In the genomic region with DNA sequence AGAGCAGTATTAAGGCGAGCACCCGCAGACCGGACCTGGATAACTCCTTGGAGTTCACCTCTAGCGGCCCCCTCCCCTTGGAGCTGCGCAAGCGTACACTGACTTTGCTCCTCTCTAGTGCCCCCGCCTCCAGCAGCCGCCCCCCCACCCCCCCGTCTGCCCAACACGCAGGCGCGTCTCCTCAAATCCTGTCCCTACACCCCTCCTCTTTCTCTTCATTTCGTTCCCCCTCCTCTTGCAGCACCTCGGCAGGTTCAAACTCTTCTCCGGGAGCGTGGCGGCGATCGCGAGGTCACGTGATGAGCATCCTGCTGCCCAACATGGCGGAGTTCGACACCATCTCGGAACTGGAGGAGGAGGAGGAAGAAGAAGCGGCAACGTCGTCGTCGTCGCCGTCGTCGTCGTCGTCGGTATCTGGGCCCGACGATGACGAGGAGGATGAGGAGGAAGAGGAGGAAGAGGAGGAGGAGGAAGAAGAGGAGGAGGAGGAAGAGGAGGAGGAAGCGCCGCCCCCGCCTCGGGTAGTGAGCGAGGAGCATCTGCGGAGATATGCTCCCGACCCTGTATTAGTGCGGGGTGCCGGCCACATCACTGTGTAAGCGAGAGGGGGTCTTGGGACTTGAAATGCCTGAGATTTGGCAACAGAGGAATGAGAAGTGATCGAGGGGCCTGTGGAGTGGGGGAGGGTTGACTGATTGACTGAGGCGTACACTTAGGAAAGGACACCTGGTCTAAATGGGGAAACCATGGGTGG, we compare ENCODE assay signal across 8 cellular contexts. TPM values are rescaled to one million over a fixed set of nuclear protein-coding genes. Genes with fewer than 3 reads are reported as not detected.
DNase-seq lines count a peak whose midpoint lies in the region; ATAC-seq and TF ChIP-seq lines count a peak whose summit lies in the region.

A gene (plus strand): TSS at position 212 of the 754 bp plus-strand sequence. CDS start 88 bp downstream, at position 300.

- H2AFZ ChIP-seq in MM.1S (ENCODE audit: low read length), result peak within 1 kb of the TSS; percentile 80

- H3K27ac ChIP-seq in MM.1S (ENCODE audit: low read length) (peak within 1 kb of the TSS; percentile 82), psoas muscle (peak within 1 kb of the TSS; percentile 41)

- TF ChIP-seq CTCF in MM.1S (IDR thresholded peaks at IDR 0.05; ENCODE audit: low read length) (no peak), psoas muscle (IDR thresholded peaks at IDR 0.05) (no peak)

- H4K20me1 ChIP-seq in MM.1S (ENCODE audit: insufficient read depth, low read length), result no peaks in the 10 kb centered on the region

- peaks cover 8% of the 10 kb centered on the region; the same call in 1 of the 2 replicates for H3F3A ChIP-seq in MM.1S (ENCODE audit: insufficient read depth, low read length)

- no peaks in the 10 kb centered on the region for H3K4me1 ChIP-seq in MM.1S (ENCODE audit: low read length)
- no peaks in the 10 kb centered on the region for H3K4me1 ChIP-seq in psoas muscle

- peaks cover 38% of the 10 kb centered on the region for H3K79me2 ChIP-seq in MM.1S (ENCODE audit: low read length)

- 0 to 19% (median 1%) methylated on average over 38 to 50 of the region's 51 CpGs for WGBS in psoas muscle, 3 donors

- H3K4me3 ChIP-seq in MM.1S (ENCODE audit: low read length), result peak within 1 kb of the TSS; percentile 76
- peak within 1 kb of the TSS; percentile 63 for H3K4me3 ChIP-seq in psoas muscle

- peak within 1 kb of the TSS; percentile 80 for H3K9ac ChIP-seq in MM.1S (ENCODE audit: low read length)

- H3K27me3 ChIP-seq in MM.1S (replicated peaks; ENCODE audit: insufficient read depth, low read length), result no peaks in the 10 kb centered on the region
- H3K27me3 ChIP-seq in psoas muscle (ENCODE audit: insufficient read depth in 3 of 3, low read length in 2 of 3), result peaks cover 0 to 15% (median 0%) of the 10 kb centered on the region in 3 donors

- H3K9me3 ChIP-seq in MM.1S (replicated peaks; ENCODE audit: insufficient read depth, low read length), result no peaks in the 10 kb centered on the region
- H3K9me3 ChIP-seq in psoas muscle, result no peaks in the 10 kb centered on the region

- peak within 1 kb of the TSS; percentile 68 for H3K4me2 ChIP-seq in MM.1S (ENCODE audit: low read depth, low read length)

- ATAC-seq in left ventricle myocardium superior (peak; percentile 91), psoas muscle (peak in 3 of 4 donors; percentile 27 to 70 (median 69))

- intact Hi-C loops in left ventricle myocardium superior (cut with micrococcal nuclease), result no loop called here
- intact Hi-C loops in psoas muscle (cut with DNase I), result no loop called here

- H3K36me3 ChIP-seq in MM.1S (replicated peaks; ENCODE audit: insufficient read depth, low read length) (no peaks in the 10 kb centered on the region), psoas muscle (ENCODE audit: insufficient read depth in 1 of 2, low read depth in 1 of 2) (no peaks in the 10 kb centered on the region)

- no peaks in the 10 kb centered on the region for H3K9me2 ChIP-seq in MM.1S (replicated peaks; ENCODE audit: insufficient read depth, low read length)

- peak; percentile 74 for DNase-seq in Daoy (ENCODE audit: low read depth)
- peak; percentile 83 for DNase-seq in H4 (ENCODE audit: low spot score)
- DNase-seq in MM.1S, result peak; percentile 58
- DNase-seq in SW480 (ENCODE audit: low spot score), result peak; percentile 79
- peak; percentile 16 for DNase-seq in amniotic stem cell (lab: John Stamatoyannopoulos, UW)
- DNase-seq in left ventricle myocardium superior, result peak; percentile 71
- peak; percentile 53 to 67 for DNase-seq in psoas muscle
- peak; percentile 62 for DNase-seq in ureter (ENCODE audit: low spot score)

RNA-seq across cellular contexts. Expression of the gene that starts here (rescaled TPM):
- total RNA-seq in Daoy (2014; rRNA removed; shearing (Covaris generic)), result 4.2 and 7.7 TPM in 2 replicates
- 5.9 and 10.7 TPM in 2 replicates for total RNA-seq in H4 (2014; rRNA removed; shearing (Covaris generic))
- total RNA-seq in left ventricle myocardium superior (11.4 TPM), psoas muscle (1 to 10 TPM; 1.2 to 6.8 (median 4.2) TPM), ureter (14.8 TPM)
- 1 to 10 TPM in 1 of 3 donors, under 1 TPM in 2; 0.70 to 2.7 (median 0.90) TPM for polyA plus RNA-seq in psoas muscle

Comparison
In these comparisons a context has a peak if more than half of its experiments do, and no peak if none do; other contexts are left out.
1. Peak in every context shown above with its lines: DNase-seq, ATAC-seq, H3K4me3 ChIP-seq and H3K27ac ChIP-seq.
2. DNase-seq: peak in every context shown above with its lines; median percentile 83 in H4; 79 in SW480; 74 in Daoy; 71 in left ventricle myocardium superior; 62 in ureter; 60 in psoas muscle; 58 in MM.1S; 16 in amniotic stem cell.